Comparison of ENCODE assay signal across 8 cellular contexts in the genomic region with DNA sequence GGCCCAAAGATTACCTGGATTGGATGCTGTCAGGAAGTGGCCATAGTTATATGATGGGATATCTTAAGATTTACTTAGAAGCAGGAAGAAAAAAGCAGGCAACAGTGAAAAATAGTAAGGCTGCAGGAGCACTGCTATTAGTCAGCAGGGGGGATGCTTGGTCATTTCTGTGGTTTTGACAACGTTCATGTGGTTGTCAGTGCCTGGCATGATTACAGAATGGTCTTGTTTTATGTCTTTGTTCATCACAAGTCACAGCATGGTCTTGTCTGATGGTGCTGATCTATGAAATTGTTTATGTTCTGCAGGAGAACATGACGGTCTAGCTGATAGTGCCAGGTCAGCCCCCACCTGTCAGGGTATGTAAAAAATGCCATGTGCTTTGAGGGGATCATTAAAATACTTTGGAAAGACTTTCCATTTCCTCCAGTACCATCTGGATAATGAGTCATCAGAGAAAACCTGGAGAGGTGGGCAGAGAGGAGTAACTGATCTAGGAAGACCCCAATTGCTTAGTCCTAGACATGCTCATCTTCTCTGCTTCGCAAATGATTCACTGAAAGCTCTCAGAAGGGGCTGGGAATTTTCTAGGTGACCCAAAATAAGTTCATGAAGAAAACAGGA. TPM values are rescaled to one million over a fixed set of nuclear protein-coding genes. Genes with fewer than 3 reads are reported as not detected.
DNase-seq lines count a peak whose midpoint lies in the region; ATAC-seq and TF ChIP-seq lines count a peak whose summit lies in the region.

No MANE protein-coding gene starts in this region.

- ATAC-seq in HG03354 (IDR thresholded peaks at IDR 0.05; ENCODE audit: poor library complexity, severe bottlenecking, unreplicated experiment), result peak; percentile 78
- ATAC-seq in activated T-cell treated with anti-CD3 and anti-CD28 coated beads, Interleukin-2, amount 50 U/mL, for 72 hours (replicated peaks in 1 of 2), result peak; percentile 89 to 95

- no peak overlapping the region for H3K4me3 Mint-ChIP-seq in activated CD4-positive, alpha-beta T cell treated with anti-CD3 and anti-CD28 coated beads, Interleukin-2, amount 10 ng/mL, durations not matched to agents 24 days and 14 days
- H3K4me3 Mint-ChIP-seq in activated T-cell treated with anti-CD3 and anti-CD28 coated beads, Interleukin-2, amount 50 U/mL, for 72 hours, result peak overlapping the region; percentile 23 to 27
- H3K4me3 Mint-ChIP-seq in endothelial cell (ENCODE audit: unreplicated experiment), result no peak overlapping the region

- peak; percentile 62 for DNase-seq in activated CD4-positive, alpha-beta T cell treated with anti-CD3 and anti-CD28 coated beads, Interleukin-2, amount 10 ng/mL, durations not matched to agents 24 days and 14 days
- no peak for DNase-seq in activated CD4-positive, alpha-beta T cell treated with anti-CD3 and anti-CD28 coated beads, Interleukin-2, amount 50 U/mL, for 4 hours
- DNase-seq in activated T-cell treated with anti-CD3 and anti-CD28 coated beads, Interleukin-2, amount 50 U/mL, for 72 hours, result peak; percentile 61 to 68
- DNase-seq in stimulated activated CD8-positive, alpha-beta memory T cell treated with anti-CD3 and anti-CD28 coated beads, Interleukin-15, amount 100 ng/mL, for 48 hours (ENCODE audit: low read depth in 2 of 2), result peak; percentile 22 to 25
- DNase-seq in endothelial cell (ENCODE audit: low spot score) (no peak), NCI-H2029 (lab: John Stamatoyannopoulos, UW) (no peak), OCI-M2 (lab: John Stamatoyannopoulos, UW; ENCODE audit: unreplicated experiment) (no peak)

- H3K27me3 Mint-ChIP-seq in activated CD4-positive, alpha-beta T cell treated with anti-CD3 and anti-CD28 coated beads, Interleukin-2, amount 10 ng/mL, durations not matched to agents 24 days and 14 days, result no peaks in the 10 kb centered on the region
- no peaks in the 10 kb centered on the region for H3K27me3 Mint-ChIP-seq in activated T-cell treated with anti-CD3 and anti-CD28 coated beads, Interleukin-2, amount 50 U/mL, for 72 hours (ENCODE audit: low read depth)
- H3K27me3 Mint-ChIP-seq in endothelial cell (ENCODE audit: unreplicated experiment), result no peaks in the 10 kb centered on the region

- intact Hi-C loops in activated CD4-positive, alpha-beta T cell treated with anti-CD3 and anti-CD28 coated beads, Interleukin-2, amount 10 ng/mL, durations not matched to agents 24 days and 14 days (cut with micrococcal nuclease), result no loop called here

- TF ChIP-seq CTCF in endothelial cell (IDR thresholded peaks at IDR 0.05; ENCODE audit: unreplicated experiment), result no peak

- peaks cover 21% of the 10 kb centered on the region for H3K4me1 Mint-ChIP-seq in activated CD4-positive, alpha-beta T cell treated with anti-CD3 and anti-CD28 coated beads, Interleukin-2, amount 10 ng/mL, durations not matched to agents 24 days and 14 days
- peaks cover 32% of the 10 kb centered on the region for H3K4me1 Mint-ChIP-seq in activated T-cell treated with anti-CD3 and anti-CD28 coated beads, Interleukin-2, amount 50 U/mL, for 72 hours (ENCODE audit: low read depth)
- peaks cover 13% of the 10 kb centered on the region for H3K4me1 Mint-ChIP-seq in endothelial cell (ENCODE audit: unreplicated experiment)

- peak overlapping the region; percentile 16 for H3K27ac Mint-ChIP-seq in activated CD4-positive, alpha-beta T cell treated with anti-CD3 and anti-CD28 coated beads, Interleukin-2, amount 10 ng/mL, durations not matched to agents 24 days and 14 days
- peak overlapping the region; percentile 1 for H3K27ac Mint-ChIP-seq in activated T-cell treated with anti-CD3 and anti-CD28 coated beads, Interleukin-2, amount 50 U/mL, for 72 hours
- no peak overlapping the region for H3K27ac Mint-ChIP-seq in endothelial cell (ENCODE audit: unreplicated experiment)

- peaks cover 3% of the 10 kb centered on the region for H3K9me3 Mint-ChIP-seq in activated CD4-positive, alpha-beta T cell treated with anti-CD3 and anti-CD28 coated beads, Interleukin-2, amount 10 ng/mL, durations not matched to agents 24 days and 14 days
- H3K9me3 Mint-ChIP-seq in activated T-cell treated with anti-CD3 and anti-CD28 coated beads, Interleukin-2, amount 50 U/mL, for 72 hours, result no peaks in the 10 kb centered on the region
- no peaks in the 10 kb centered on the region for H3K9me3 Mint-ChIP-seq in endothelial cell (ENCODE audit: unreplicated experiment)

- H3K36me3 Mint-ChIP-seq in activated CD4-positive, alpha-beta T cell treated with anti-CD3 and anti-CD28 coated beads, Interleukin-2, amount 10 ng/mL, durations not matched to agents 24 days and 14 days (ENCODE audit: low read depth), result peaks cover 9% of the 10 kb centered on the region
- H3K36me3 Mint-ChIP-seq in activated T-cell treated with anti-CD3 and anti-CD28 coated beads, Interleukin-2, amount 50 U/mL, for 72 hours (ENCODE audit: insufficient read depth in 2 of 2), result no peaks in the 10 kb centered on the region
- no peaks in the 10 kb centered on the region for H3K36me3 Mint-ChIP-seq in endothelial cell (ENCODE audit: low read depth, unreplicated experiment)

RNA-seq across cellular contexts. Expression of gene PLGRKT, which starts 48.5 kb away (rescaled TPM):
- 53.0 and 54.4 TPM in 2 replicates for total RNA-seq in activated CD4-positive, alpha-beta T cell treated with anti-CD3 and anti-CD28 coated beads, Interleukin-2, amount 10 ng/mL, durations not matched to agents 24 days and 14 days
- total RNA-seq in activated T-cell treated with anti-CD3 and anti-CD28 coated beads, Interleukin-2, amount 50 U/mL, for 72 hours, result 10 to 100 TPM; 48.6 to 49.9 TPM
- 4.8 TPM for total RNA-seq in endothelial cell (ENCODE audit: unreplicated experiment)

RNA-seq across cellular contexts. Expression of gene RLN1, which starts 49.5 kb away (rescaled TPM):
- 0.59 and 0.84 TPM in 2 replicates for total RNA-seq in activated CD4-positive, alpha-beta T cell treated with anti-CD3 and anti-CD28 coated beads, Interleukin-2, amount 10 ng/mL, durations not matched to agents 24 days and 14 days
- total RNA-seq in activated T-cell treated with anti-CD3 and anti-CD28 coated beads, Interleukin-2, amount 50 U/mL, for 72 hours, result 1 to 10 TPM; 1.3 to 1.6 TPM
- not detected for total RNA-seq in endothelial cell (ENCODE audit: unreplicated experiment)

Comparison
In these comparisons a context has a peak if more than half of its experiments do, and no peak if none do; other contexts are left out.
1. DNase-seq: peak in activated CD4-positive, alpha-beta T cell treated with anti-CD3 and anti-CD28 coated beads, Interleukin-2, amount 10 ng/mL, durations not matched to agents 24 days and 14 days (single experiment), activated T-cell treated with anti-CD3 and anti-CD28 coated beads, Interleukin-2, amount 50 U/mL, for 72 hours (2 of 2) and stimulated activated CD8-positive, alpha-beta memory T cell treated with anti-CD3 and anti-CD28 coated beads, Interleukin-15, amount 100 ng/mL, for 48 hours (2 of 2); none in activated CD4-positive, alpha-beta T cell treated with anti-CD3 and anti-CD28 coated beads, Interleukin-2, amount 50 U/mL, for 4 hours (0 of 2), endothelial cell (single experiment), NCI-H2029 (single experiment) and OCI-M2 (single experiment).
2. H3K4me3 Mint-ChIP-seq: peak in activated T-cell treated with anti-CD3 and anti-CD28 coated beads, Interleukin-2, amount 50 U/mL, for 72 hours (2 of 2); none in activated CD4-positive, alpha-beta T cell treated with anti-CD3 and anti-CD28 coated beads, Interleukin-2, amount 10 ng/mL, durations not matched to agents 24 days and 14 days (single experiment) and endothelial cell (single experiment).